10 cellular contexts compared by ENCODE assay signal in the genomic region with DNA sequence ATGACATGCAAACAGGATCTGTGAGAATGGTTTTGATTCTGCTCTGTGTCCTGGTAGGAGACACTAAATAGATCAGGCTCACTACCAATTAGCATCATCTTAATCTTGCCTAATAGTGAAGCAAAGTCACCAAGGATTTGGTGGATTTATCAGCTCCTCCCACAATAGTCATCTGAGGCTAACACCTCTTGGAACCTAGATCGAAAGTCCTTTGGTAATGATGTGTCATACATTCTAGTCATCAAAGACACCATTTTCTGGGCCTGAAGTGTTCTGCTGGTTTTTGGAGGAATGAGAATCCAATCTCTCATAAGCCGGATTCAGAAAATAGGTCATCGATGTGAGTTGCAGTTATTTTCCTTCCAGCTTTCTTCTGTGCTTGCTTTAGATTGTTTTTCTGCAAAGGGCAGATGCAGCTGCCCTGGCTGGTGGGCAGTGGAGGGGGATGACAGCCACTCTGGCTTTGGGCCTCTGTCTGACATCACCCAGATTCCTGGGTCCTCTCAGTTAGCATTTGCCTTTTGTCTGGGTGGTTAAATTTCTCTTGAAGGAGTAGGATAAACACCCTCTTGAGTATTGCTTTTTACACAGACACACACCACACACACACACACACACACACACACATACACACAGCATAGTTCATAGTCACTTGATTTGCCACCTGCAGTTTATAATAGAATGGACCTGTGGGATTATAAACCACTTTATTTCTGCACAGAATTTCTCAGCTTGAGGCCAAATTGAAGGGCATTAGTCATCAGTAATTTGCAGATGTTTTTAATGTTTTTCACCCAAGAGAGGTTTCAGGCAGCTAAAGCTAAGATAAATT. TPM values are rescaled to one million over a fixed set of nuclear protein-coding genes. Genes with fewer than 3 reads are reported as not detected.
DNase-seq lines count a peak whose midpoint lies in the region; ATAC-seq and TF ChIP-seq lines count a peak whose summit lies in the region.
"Had no signal": no experiment of that assay in that cellular context is flagged by ENCODE, and none has a peak within 500 bp of the region (broad histone marks: within the 10 kb centered on the region; RNA-seq: fewer than 3 reads in every experiment).

A gene with protein sequence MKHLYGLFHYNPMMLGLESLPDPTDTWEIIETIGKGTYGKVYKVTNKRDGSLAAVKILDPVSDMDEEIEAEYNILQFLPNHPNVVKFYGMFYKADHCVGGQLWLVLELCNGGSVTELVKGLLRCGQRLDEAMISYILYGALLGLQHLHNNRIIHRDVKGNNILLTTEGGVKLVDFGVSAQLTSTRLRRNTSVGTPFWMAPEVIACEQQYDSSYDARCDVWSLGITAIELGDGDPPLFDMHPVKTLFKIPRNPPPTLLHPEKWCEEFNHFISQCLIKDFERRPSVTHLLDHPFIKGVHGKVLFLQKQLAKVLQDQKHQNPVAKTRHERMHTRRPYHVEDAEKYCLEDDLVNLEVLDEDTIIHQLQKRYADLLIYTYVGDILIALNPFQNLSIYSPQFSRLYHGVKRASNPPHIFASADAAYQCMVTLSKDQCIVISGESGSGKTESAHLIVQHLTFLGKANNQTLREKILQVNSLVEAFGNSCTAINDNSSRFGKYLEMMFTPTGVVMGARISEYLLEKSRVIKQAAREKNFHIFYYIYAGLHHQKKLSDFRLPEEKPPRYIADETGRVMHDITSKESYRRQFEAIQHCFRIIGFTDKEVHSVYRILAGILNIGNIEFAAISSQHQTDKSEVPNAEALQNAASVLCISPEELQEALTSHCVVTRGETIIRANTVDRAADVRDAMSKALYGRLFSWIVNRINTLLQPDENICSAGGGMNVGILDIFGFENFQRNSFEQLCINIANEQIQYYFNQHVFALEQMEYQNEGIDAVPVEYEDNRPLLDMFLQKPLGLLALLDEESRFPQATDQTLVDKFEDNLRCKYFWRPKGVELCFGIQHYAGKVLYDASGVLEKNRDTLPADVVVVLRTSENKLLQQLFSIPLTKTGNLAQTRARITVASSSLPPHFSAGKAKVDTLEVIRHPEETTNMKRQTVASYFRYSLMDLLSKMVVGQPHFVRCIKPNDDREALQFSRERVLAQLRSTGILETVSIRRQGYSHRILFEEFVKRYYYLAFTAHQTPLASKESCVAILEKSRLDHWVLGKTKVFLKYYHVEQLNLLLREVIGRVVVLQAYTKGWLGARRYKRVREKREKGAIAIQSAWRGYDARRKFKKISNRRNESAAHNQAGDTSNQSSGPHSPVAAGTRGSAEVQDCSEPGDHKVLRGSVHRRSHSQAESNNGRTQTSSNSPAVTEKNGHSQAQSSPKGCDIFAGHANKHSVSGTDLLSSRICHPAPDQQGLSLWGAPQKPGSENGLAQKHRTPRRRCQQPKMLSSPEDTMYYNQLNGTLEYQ (N-terminal part only) (plus strand): TSS at position 198 of the 832 bp plus-strand sequence. CDS start 141 bp downstream, at position 339.

- no peaks in the 10 kb centered on the region for H3K27me3 ChIP-seq in KMS-11 (ENCODE audit: insufficient read depth, low read depth)

- H3K4me1 ChIP-seq in KMS-11 (ENCODE audit: low read depth, poor library complexity, severe bottlenecking) = peaks cover 63% of the 10 kb centered on the region

- H3K4me3 Mint-ChIP-seq in effector memory CD8-positive, alpha-beta T cell = no peak within 1 kb of the TSS

- peak within 1 kb of the TSS; percentile 89 for H3K4me2 ChIP-seq in KMS-11

- H3K4me3 ChIP-seq in KMS-11 (IDR thresholded peaks at IDR 0.05; ENCODE audit: insufficient read depth, low read depth, low read length) = no peak within 1 kb of the TSS

- no peaks in the 10 kb centered on the region for H4K20me1 ChIP-seq in KMS-11 (ENCODE audit: insufficient read depth)

- no peaks in the 10 kb centered on the region for H3K79me2 ChIP-seq in KMS-11 (ENCODE audit: insufficient read depth, low read depth)

- peaks cover 0 to 5% of the 10 kb centered on the region in 2 donors for H3K4me1 Mint-ChIP-seq in effector memory CD8-positive, alpha-beta T cell (ENCODE audit: low read depth in 2 of 2)

- no peaks in the 10 kb centered on the region for H3K36me3 ChIP-seq in KMS-11 (ENCODE audit: insufficient read depth)

- TF ChIP-seq CTCF in KMS-11 (conservative IDR thresholded peaks at IDR 0.05; ENCODE audit: low read depth, low read length) = no peak

- H3K9me3 Mint-ChIP-seq in effector memory CD8-positive, alpha-beta T cell = no peaks in the 10 kb centered on the region

- peak within 1 kb of the TSS; percentile 19 for H2AFZ ChIP-seq in KMS-11 (ENCODE audit: low read depth)

- DNase-seq in NCI-H1105 treated with DMSO at 0.1 percent for 48 hours (lab: John Stamatoyannopoulos, UW) (peak; percentile 5), NCI-H1105 (lab: John Stamatoyannopoulos, UW) (no peak), sciatic nerve (ENCODE audit: low spot score) (no peak), LoVo (ENCODE audit: low spot score) (no peak), SIG-M5 (lab: John Stamatoyannopoulos, UW) (no peak)
- DNase-seq in effector memory CD8-positive, alpha-beta T cell = no peak

- intact Hi-C loops in sciatic nerve (cut with DNase I) = no loop called here

- H3K27ac Mint-ChIP-seq in effector memory CD8-positive, alpha-beta T cell = no peak within 1 kb of the TSS

- H3K9ac ChIP-seq in KMS-11 = peak within 1 kb of the TSS; percentile 11

- no peaks in the 10 kb centered on the region for H3K36me3 Mint-ChIP-seq in effector memory CD8-positive, alpha-beta T cell (ENCODE audit: insufficient read depth)

- peak within 1 kb of the TSS; percentile 76 for H3K27ac ChIP-seq in KMS-11
- H3K27ac ChIP-seq: 22Rv1 had no signal

- peak; percentile 83 for ATAC-seq in effector memory CD8-positive, alpha-beta T cell (replicated peaks)
- ATAC-seq in sciatic nerve (peak; percentile 88), HG03460 (IDR thresholded peaks at IDR 0.05; ENCODE audit: unreplicated experiment) (no peak)
- ATAC-seq: HCT116 had no signal

- no peaks in the 10 kb centered on the region for H3K27me3 Mint-ChIP-seq in effector memory CD8-positive, alpha-beta T cell

RNA-seq across cellular contexts. Expression of the gene that starts here (rescaled TPM):
- 0.13 TPM for total RNA-seq in sciatic nerve

Comparison
In these comparisons a context has a peak if more than half of its experiments do, and no peak if none do; other contexts are left out.
1. Peak in ATAC-seq in sciatic nerve; RNA of the gene not detected or under 1 TPM.